In the genomic region with DNA sequence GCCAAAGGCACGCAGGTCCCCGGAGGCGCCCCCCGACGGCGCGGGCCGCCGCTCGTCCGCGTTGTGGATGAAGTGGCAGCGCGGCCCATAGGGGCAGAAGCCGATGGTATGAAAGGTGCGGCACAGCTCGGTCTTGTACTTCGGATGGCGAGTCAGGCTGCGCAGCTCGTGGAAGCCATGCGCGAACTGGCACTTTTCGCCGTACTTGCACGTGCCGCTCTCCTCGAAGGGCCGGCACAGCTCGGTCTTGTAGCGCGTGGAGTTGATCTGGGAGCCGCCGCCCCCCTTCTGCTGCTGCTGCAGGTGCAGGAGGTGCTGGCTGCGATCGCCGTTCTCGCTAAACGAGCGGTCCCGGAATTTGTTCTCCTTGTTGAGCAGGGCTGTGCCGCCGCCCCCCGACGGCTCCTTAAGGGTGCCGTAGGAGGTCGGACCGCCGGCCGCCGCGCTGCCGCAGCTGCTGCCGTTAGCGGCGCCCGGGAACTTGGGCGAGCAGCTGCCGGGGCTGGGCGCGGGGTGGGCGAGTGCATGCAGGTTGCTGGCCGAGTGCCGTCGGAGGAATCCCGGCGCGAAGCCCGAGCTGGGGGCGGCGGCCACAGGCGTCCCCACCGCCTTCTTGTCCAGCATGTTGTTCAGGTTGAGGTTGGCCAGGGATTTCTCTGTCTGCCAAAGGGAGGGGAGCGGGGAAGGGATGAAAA, we compare ENCODE assay signal across 2 cellular contexts.
TF ChIP-seq lines count a peak whose summit lies in the region.

No MANE protein-coding gene starts in this region.

TF ChIP-seq in WTC11, 78 proteins besides CTCF, POLR2A, EP300 and RAD21 (continues in another document):
- TF ChIP-seq ZBTB43 (CRISPR knock-in tag; IDR thresholded peaks at IDR 0.05) (0 out of 2 replicates have a peak, but pooled peaks have one; percentile 12), CREM (CRISPR knock-in tag; IDR thresholded peaks at IDR 0.05) (peak; percentile 39; the same call in 1 of the 2 replicates), NR1H2 (CRISPR knock-in tag; IDR thresholded peaks at IDR 0.05) (no peak), ZNF138 (CRISPR knock-in tag; conservative IDR thresholded peaks at IDR 0.05) (no peak), ESRRA (CRISPR knock-in tag; IDR thresholded peaks at IDR 0.05; ENCODE audit: borderline replicate concordance) (no peak; the same call in 1 of the 2 replicates), TEAD4 (CRISPR knock-in tag; IDR thresholded peaks at IDR 0.05) (no peak; the same call in none of the 2 replicates), GRHL2 (CRISPR knock-in tag; IDR thresholded peaks at IDR 0.05; ENCODE audit: insufficient replicate concordance, severe bottlenecking) (no peak), NR2C2 (CRISPR knock-in tag; IDR thresholded peaks at IDR 0.05) (no peak), PRDM15 (CRISPR knock-in tag; IDR thresholded peaks at IDR 0.05) (peak; percentile 39; the same call in 1 of the 2 replicates), SMAD4 (CRISPR knock-in tag; IDR thresholded peaks at IDR 0.05) (no peak), EMX1 (CRISPR knock-in tag; IDR thresholded peaks at IDR 0.05) (no peak), MYBL2 (CRISPR knock-in tag; IDR thresholded peaks at IDR 0.05) (no peak), ZNF425 (CRISPR knock-in tag; conservative IDR thresholded peaks at IDR 0.05) (no peak), ATF1 (CRISPR knock-in tag; IDR thresholded peaks at IDR 0.05) (0 out of 2 replicates have a peak, but pooled peaks have one; percentile 18), ZNF423 (CRISPR knock-in tag; IDR thresholded peaks at IDR 0.05) (no peak), ZNF416 (CRISPR knock-in tag; IDR thresholded peaks at IDR 0.05) (no peak)
- TF ChIP-seq, protein P1, sequence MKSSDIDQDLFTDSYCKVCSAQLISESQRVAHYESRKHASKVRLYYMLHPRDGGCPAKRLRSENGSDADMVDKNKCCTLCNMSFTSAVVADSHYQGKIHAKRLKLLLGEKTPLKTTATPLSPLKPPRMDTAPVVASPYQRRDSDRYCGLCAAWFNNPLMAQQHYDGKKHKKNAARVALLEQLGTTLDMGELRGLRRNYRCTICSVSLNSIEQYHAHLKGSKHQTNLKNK (CRISPR knock-in tag; IDR thresholded peaks at IDR 0.05), result no peak
- TF ChIP-seq, protein P2, sequence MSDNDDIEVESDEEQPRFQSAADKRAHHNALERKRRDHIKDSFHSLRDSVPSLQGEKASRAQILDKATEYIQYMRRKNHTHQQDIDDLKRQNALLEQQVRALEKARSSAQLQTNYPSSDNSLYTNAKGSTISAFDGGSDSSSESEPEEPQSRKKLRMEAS (CRISPR knock-in tag; IDR thresholded peaks at IDR 0.05), result peak; percentile 90; the same call in 1 of the 2 replicates

TF ChIP-seq in HepG2, 621 proteins besides CTCF, POLR2A, EP300 and RAD21 (continued from another document and continues in another):
- TF ChIP-seq, protein P3, sequence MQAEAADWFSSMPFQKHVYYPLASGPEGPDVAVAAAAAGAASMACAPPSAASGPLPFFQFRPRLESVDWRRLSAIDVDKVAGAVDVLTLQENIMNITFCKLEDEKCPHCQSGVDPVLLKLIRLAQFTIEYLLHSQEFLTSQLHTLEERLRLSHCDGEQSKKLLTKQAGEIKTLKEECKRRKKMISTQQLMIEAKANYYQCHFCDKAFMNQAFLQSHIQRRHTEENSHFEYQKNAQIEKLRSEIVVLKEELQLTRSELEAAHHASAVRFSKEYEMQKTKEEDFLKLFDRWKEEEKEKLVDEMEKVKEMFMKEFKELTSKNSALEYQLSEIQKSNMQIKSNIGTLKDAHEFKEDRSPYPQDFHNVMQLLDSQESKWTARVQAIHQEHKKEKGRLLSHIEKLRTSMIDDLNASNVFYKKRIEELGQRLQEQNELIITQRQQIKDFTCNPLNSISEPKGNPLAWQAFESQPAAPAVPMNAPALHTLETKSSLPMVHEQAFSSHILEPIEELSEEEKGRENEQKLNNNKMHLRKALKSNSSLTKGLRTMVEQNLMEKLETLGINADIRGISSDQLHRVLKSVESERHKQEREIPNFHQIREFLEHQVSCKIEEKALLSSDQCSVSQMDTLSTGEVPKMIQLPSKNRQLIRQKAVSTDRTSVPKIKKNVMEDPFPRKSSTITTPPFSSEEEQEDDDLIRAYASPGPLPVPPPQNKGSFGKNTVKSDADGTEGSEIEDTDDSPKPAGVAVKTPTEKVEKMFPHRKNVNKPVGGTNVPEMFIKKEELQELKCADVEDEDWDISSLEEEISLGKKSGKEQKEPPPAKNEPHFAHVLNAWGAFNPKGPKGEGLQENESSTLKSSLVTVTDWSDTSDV (CRISPR knock-in tag; IDR thresholded peaks at IDR 0.05), result 0 out of 2 replicates have a peak, but pooled peaks have one; percentile 42
- no peak for TF ChIP-seq ZNF33B (CRISPR knock-in tag; IDR thresholded peaks at IDR 0.05)
- peak; percentile 47 for TF ChIP-seq ZNF501 (CRISPR knock-in tag; IDR thresholded peaks at IDR 0.05)
- TF ChIP-seq KLF9 (CRISPR knock-in tag; IDR thresholded peaks at IDR 0.05; ENCODE audit: low read depth), result peak; percentile 45; the same call in 1 of the 2 replicates
- TF ChIP-seq NONO (IDR thresholded peaks at IDR 0.05), result no peak
- 0 out of 2 replicates have a peak, but pooled peaks have one; percentile 62 for TF ChIP-seq NONO (CRISPR knock-in tag; conservative IDR thresholded peaks at IDR 0.05)
- no peak; the same call in 1 of the 2 replicates for TF ChIP-seq ZFP82 (CRISPR knock-in tag; IDR thresholded peaks at IDR 0.05; ENCODE audit: borderline replicate concordance)
- peak; percentile 40 for TF ChIP-seq TAF15 (IDR thresholded peaks at IDR 0.05; ENCODE audit: low read depth, low read length, poor library complexity, severe bottlenecking)
- peak; percentile 43; the same call in 1 of the 2 replicates for TF ChIP-seq REPIN1 (CRISPR knock-in tag; IDR thresholded peaks at IDR 0.05; ENCODE audit: borderline replicate concordance, low read depth)
- peak; percentile 91 for TF ChIP-seq ZNF589 (CRISPR knock-in tag; conservative IDR thresholded peaks at IDR 0.05)
- peak; percentile 44 for TF ChIP-seq GABPB1 (CRISPR knock-in tag; IDR thresholded peaks at IDR 0.05)
- TF ChIP-seq NFAT5 (CRISPR knock-in tag; IDR thresholded peaks at IDR 0.05), result peak; percentile 18; the same call in 1 of the 2 replicates
- TF ChIP-seq, protein P4, sequence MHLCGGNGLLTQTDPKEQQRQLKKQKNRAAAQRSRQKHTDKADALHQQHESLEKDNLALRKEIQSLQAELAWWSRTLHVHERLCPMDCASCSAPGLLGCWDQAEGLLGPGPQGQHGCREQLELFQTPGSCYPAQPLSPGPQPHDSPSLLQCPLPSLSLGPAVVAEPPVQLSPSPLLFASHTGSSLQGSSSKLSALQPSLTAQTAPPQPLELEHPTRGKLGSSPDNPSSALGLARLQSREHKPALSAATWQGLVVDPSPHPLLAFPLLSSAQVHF (CRISPR knock-in tag; IDR thresholded peaks at IDR 0.05), result peak; percentile 54; the same call in 1 of the 2 replicates
- peak; percentile 48; the same call in 1 of the 2 replicates for TF ChIP-seq ZNF281 (CRISPR knock-in tag; IDR thresholded peaks at IDR 0.05; ENCODE audit: borderline replicate concordance)
- 0 out of 2 replicates have a peak, but pooled peaks have one; percentile 6 for TF ChIP-seq ZNF292 (CRISPR knock-in tag; IDR thresholded peaks at IDR 0.05; ENCODE audit: borderline replicate concordance, low read depth)
- TF ChIP-seq ZBTB4 (CRISPR knock-in tag; IDR thresholded peaks at IDR 0.05; ENCODE audit: borderline replicate concordance), result no peak
- TF ChIP-seq, protein P5, sequence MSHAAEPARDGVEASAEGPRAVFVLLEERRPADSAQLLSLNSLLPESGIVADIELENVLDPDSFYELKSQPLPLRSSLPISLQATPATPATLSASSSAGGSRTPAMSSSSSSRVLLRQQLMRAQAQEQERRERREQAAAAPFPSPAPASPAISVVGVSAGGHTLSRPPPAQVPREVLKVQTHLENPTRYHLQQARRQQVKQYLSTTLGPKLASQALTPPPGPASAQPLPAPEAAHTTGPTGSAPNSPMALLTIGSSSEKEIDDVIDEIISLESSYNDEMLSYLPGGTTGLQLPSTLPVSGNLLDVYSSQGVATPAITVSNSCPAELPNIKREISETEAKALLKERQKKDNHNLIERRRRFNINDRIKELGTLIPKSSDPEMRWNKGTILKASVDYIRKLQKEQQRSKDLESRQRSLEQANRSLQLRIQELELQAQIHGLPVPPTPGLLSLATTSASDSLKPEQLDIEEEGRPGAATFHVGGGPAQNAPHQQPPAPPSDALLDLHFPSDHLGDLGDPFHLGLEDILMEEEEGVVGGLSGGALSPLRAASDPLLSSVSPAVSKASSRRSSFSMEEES (CRISPR knock-in tag; IDR thresholded peaks at IDR 0.05), result 0 out of 2 replicates have a peak, but pooled peaks have one; percentile 51
- peak; percentile 0; the same call in 1 of the 2 replicates for TF ChIP-seq POLR2G (IDR thresholded peaks at IDR 0.05; ENCODE audit: low read depth, low read length)
- TF ChIP-seq ZBTB2 (CRISPR knock-in tag; IDR thresholded peaks at IDR 0.05; ENCODE audit: low read depth), result peak; percentile 57
